Comparison of ENCODE assay signal across 1 cellular context in genomic region chr6:31738048-31738979, GRCh38.
TF ChIP-seq lines count a peak whose summit lies in the region.

No MANE protein-coding gene starts in this region.

TF ChIP-seq in K562, 482 proteins besides CTCF, POLR2A, EP300 and RAD21 (continued from another document):
- no peak for TF ChIP-seq ATF2 (CRISPR knock-in tag; IDR thresholded peaks at IDR 0.05)
- TF ChIP-seq KHSRP (IDR thresholded peaks at IDR 0.05), result 0 out of 2 replicates have a peak, but pooled peaks have one; percentile 7
- TF ChIP-seq HDAC1 (IDR thresholded peaks at IDR 0.05), result peak in 1 of 2 experiments; percentile 91; a peak in 2 of 4 replicates
- TF ChIP-seq FIP1L1 (IDR thresholded peaks at IDR 0.05; ENCODE audit: low read depth, low read length, poor library complexity, severe bottlenecking), result no peak
- peak; percentile 49; the same call in 1 of the 2 replicates for TF ChIP-seq TEAD4 (IDR thresholded peaks at IDR 0.05; ENCODE audit: low read length)
- TF ChIP-seq TEAD4 (CRISPR knock-in tag; IDR thresholded peaks at IDR 0.05; ENCODE audit: borderline replicate concordance), result no peak; the same call in 1 of the 2 replicates
- no peak for TF ChIP-seq CREM (IDR thresholded peaks at IDR 0.05; ENCODE audit: low read depth)
- 0 out of 2 replicates have a peak, but pooled peaks have one; percentile 49 for TF ChIP-seq ZNF174 (CRISPR knock-in tag; IDR thresholded peaks at IDR 0.05)
- TF ChIP-seq THRB (CRISPR knock-in tag; conservative IDR thresholded peaks at IDR 0.05), result peak; percentile 97
- no peak for TF ChIP-seq PTTG1 (tag; IDR thresholded peaks at IDR 0.05; ENCODE audit: low read depth)
- peak; percentile 41 for TF ChIP-seq CXXC5 (CRISPR knock-in tag; IDR thresholded peaks at IDR 0.05)
- 0 out of 2 replicates have a peak, but pooled peaks have one; percentile 27 for TF ChIP-seq ZNF41 (CRISPR knock-in tag; conservative IDR thresholded peaks at IDR 0.05)
- no peak for TF ChIP-seq MITF (IDR thresholded peaks at IDR 0.05)
- TF ChIP-seq CTBP1 (IDR thresholded peaks at IDR 0.05; ENCODE audit: borderline replicate concordance), result no peak
- TF ChIP-seq ZNF316 (IDR thresholded peaks at IDR 0.05), result peak; percentile 13; the same call in 1 of the 2 replicates
- TF ChIP-seq TARDBP (IDR thresholded peaks at IDR 0.05), result no peak
- TF ChIP-seq ZNF212 (CRISPR knock-in tag; IDR thresholded peaks at IDR 0.05), result 0 out of 2 replicates have a peak, but pooled peaks have one; percentile 9
- peak; percentile 63 for TF ChIP-seq ZNF239 (CRISPR knock-in tag; IDR thresholded peaks at IDR 0.05)
- TF ChIP-seq ZBTB2 (IDR thresholded peaks at IDR 0.05), result peak; percentile 29; the same call in 1 of the 2 replicates
- TF ChIP-seq ZBTB9 (CRISPR knock-in tag; IDR thresholded peaks at IDR 0.05), result no peak; the same call in 1 of the 2 replicates
- no peak for TF ChIP-seq MCM7 (IDR thresholded peaks at IDR 0.05)
TF ChIP-seq in K562: peak in this region for 155.
